ENCODE assay signal across 9 cellular contexts in genomic region chr2:216500572-216500971, GRCh38. TPM values are rescaled to one million over a fixed set of nuclear protein-coding genes. Genes with fewer than 3 reads are reported as not detected.
DNase-seq lines count a peak whose midpoint lies in the region; ATAC-seq and TF ChIP-seq lines count a peak whose summit lies in the region.
"Had no signal": no experiment of that assay in that cellular context is flagged by ENCODE, and none has a peak within 500 bp of the region (broad histone marks: within the 10 kb centered on the region; RNA-seq: fewer than 3 reads in every experiment).

No MANE protein-coding gene starts in this region.

- POLR2A ChIA-PET in CD8-positive, alpha-beta T cell (lab: Charles Lee): no interaction called here
- POLR2A ChIA-PET in naive thymus-derived CD8-positive, alpha-beta T cell (lab: Charles Lee): no interaction called here

- peaks cover 23% of the 10 kb centered on the region for H3K36me3 ChIP-seq in CD8-positive, alpha-beta T cell (ENCODE audit: insufficient read depth, low read length)
- peaks cover 35% of the 10 kb centered on the region for H3K36me3 ChIP-seq in MM.1S (replicated peaks; ENCODE audit: insufficient read depth, low read length)

- no peak for DNase-seq in CD8-positive, alpha-beta T cell
- no peak for DNase-seq in MM.1S
- no peak for DNase-seq in chondrocyte (ENCODE audit: low spot score)
- no peak for DNase-seq in naive thymus-derived CD8-positive, alpha-beta T cell
- DNase-seq in COLO829 (ENCODE audit: low spot score): no peak
- DNase-seq in amniotic stem cell (lab: John Stamatoyannopoulos, UW): no peak
- DNase-seq: retina had no signal

- H3K27me3 Mint-ChIP-seq in CD8-positive, alpha-beta T cell (ENCODE audit: low read depth): no peaks in the 10 kb centered on the region
- no peaks in the 10 kb centered on the region for H3K27me3 Mint-ChIP-seq in chondrocyte (ENCODE audit: low read depth)
- no peaks in the 10 kb centered on the region for H3K27me3 Mint-ChIP-seq in naive thymus-derived CD8-positive, alpha-beta T cell

- intact Hi-C loops in CD8-positive, alpha-beta T cell (cut with DNase I, micrococcal nuclease): loop anchor here in 1 of 2 experiments (5.0 kb wide), 1 partner anchor 383 kb away; no protein-coding TSS in a partner anchor

- H3K4me1 ChIP-seq in CD8-positive, alpha-beta T cell (ENCODE audit: insufficient read depth, low read length): peaks cover 25% of the 10 kb centered on the region
- peaks cover 16% of the 10 kb centered on the region for H3K4me1 ChIP-seq in MM.1S (ENCODE audit: low read length)

- TF ChIP-seq CTCF in CD8-positive, alpha-beta T cell (IDR thresholded peaks at IDR 0.05): no peak
- TF ChIP-seq CTCF in MM.1S (IDR thresholded peaks at IDR 0.05; ENCODE audit: low read length) (no peak), chondrocyte (IDR thresholded peaks at IDR 0.05) (no peak)

- peak overlapping the region; percentile 94 for H3K27ac Mint-ChIP-seq in CD8-positive, alpha-beta T cell
- no peak overlapping the region for H3K27ac Mint-ChIP-seq in chondrocyte (ENCODE audit: unreplicated experiment)
- peak overlapping the region in 7 of 10 donors; percentile 16 to 97 (median 94) for H3K27ac Mint-ChIP-seq in naive thymus-derived CD8-positive, alpha-beta T cell

- H3F3A ChIP-seq in MM.1S (ENCODE audit: insufficient read depth, low read length): peaks cover 12% of the 10 kb centered on the region; the same call in 1 of the 2 replicates

- H3K9me3 ChIP-seq in CD8-positive, alpha-beta T cell (ENCODE audit: low read length): no peaks in the 10 kb centered on the region
- no peaks in the 10 kb centered on the region for H3K9me3 ChIP-seq in MM.1S (replicated peaks; ENCODE audit: insufficient read depth, low read length)

- H3K36me3 Mint-ChIP-seq in CD8-positive, alpha-beta T cell: peaks cover 69% of the 10 kb centered on the region
- H3K36me3 Mint-ChIP-seq in chondrocyte (ENCODE audit: low read depth): peaks cover 46% of the 10 kb centered on the region
- peaks cover 16 to 65% (median 19%) of the 10 kb centered on the region in 3 donors for H3K36me3 Mint-ChIP-seq in naive thymus-derived CD8-positive, alpha-beta T cell

- H3K79me2 ChIP-seq in MM.1S (ENCODE audit: low read length): peaks cover 61% of the 10 kb centered on the region

- H2AFZ ChIP-seq in MM.1S (ENCODE audit: low read length): no peak overlapping the region

- peaks cover 16% of the 10 kb centered on the region; the same call in 1 of the 2 replicates for H4K20me1 ChIP-seq in MM.1S (ENCODE audit: insufficient read depth, low read length)

- H3K27ac ChIP-seq in CD8-positive, alpha-beta T cell (ENCODE audit: low read depth, low read length): no peak overlapping the region
- H3K27ac ChIP-seq in MM.1S (ENCODE audit: low read length): no peak overlapping the region

- no peak overlapping the region for H3K4me3 ChIP-seq in CD8-positive, alpha-beta T cell (ENCODE audit: low read depth, low read length)
- peak overlapping the region; percentile 73 for H3K4me3 ChIP-seq in MM.1S (ENCODE audit: low read length)

- no peaks in the 10 kb centered on the region for H3K9me2 ChIP-seq in MM.1S (replicated peaks; ENCODE audit: insufficient read depth, low read length)

- peak overlapping the region; percentile 85 for H3K4me2 ChIP-seq in MM.1S (ENCODE audit: low read depth, low read length)

- CTCF ChIA-PET in CD8-positive, alpha-beta T cell (lab: Charles Lee): no interaction called here

- no peaks in the 10 kb centered on the region for H3K9me3 Mint-ChIP-seq in CD8-positive, alpha-beta T cell
- no peaks in the 10 kb centered on the region for H3K9me3 Mint-ChIP-seq in chondrocyte (ENCODE audit: low read depth)
- no peaks in the 10 kb centered on the region for H3K9me3 Mint-ChIP-seq in naive thymus-derived CD8-positive, alpha-beta T cell

- peak overlapping the region; percentile 91; the same call in 1 of the 2 replicates for H3K9ac ChIP-seq in MM.1S (ENCODE audit: low read length)

- peaks cover 58% of the 10 kb centered on the region for H3K4me1 Mint-ChIP-seq in CD8-positive, alpha-beta T cell (ENCODE audit: low read depth)
- peaks cover 73% of the 10 kb centered on the region for H3K4me1 Mint-ChIP-seq in chondrocyte (ENCODE audit: low read depth)
- H3K4me1 Mint-ChIP-seq in naive thymus-derived CD8-positive, alpha-beta T cell: peaks cover 17 to 65% (median 59%) of the 10 kb centered on the region in 4 donors

- ATAC-seq in CD8-positive, alpha-beta T cell: no peak
- no peak for ATAC-seq in naive thymus-derived CD8-positive, alpha-beta T cell
- ATAC-seq in GM21381 (IDR thresholded peaks at IDR 0.05; ENCODE audit: unreplicated experiment): no peak
- no peak for ATAC-seq in HG02642 (IDR thresholded peaks at IDR 0.05; ENCODE audit: poor library complexity, unreplicated experiment)

- peak overlapping the region; percentile 99 for H3K4me3 Mint-ChIP-seq in CD8-positive, alpha-beta T cell
- peak overlapping the region; percentile 86 for H3K4me3 Mint-ChIP-seq in chondrocyte (ENCODE audit: unreplicated experiment)
- peak overlapping the region; percentile 96 to 100 (median 98) for H3K4me3 Mint-ChIP-seq in naive thymus-derived CD8-positive, alpha-beta T cell

- H3K27me3 ChIP-seq in CD8-positive, alpha-beta T cell (ENCODE audit: insufficient read depth, low read length): no peaks in the 10 kb centered on the region
- H3K27me3 ChIP-seq in MM.1S (replicated peaks; ENCODE audit: insufficient read depth, low read length): no peaks in the 10 kb centered on the region

RNA-seq across cellular contexts. Expression of gene RPL37A, which starts 1.9 kb away (rescaled TPM):
- 1,000 to 10,000 TPM; 4,048 to 4,064 TPM for total RNA-seq in CD8-positive, alpha-beta T cell
- total RNA-seq in chondrocyte: 2,015 to 2,317 TPM (median 2,049 TPM) in 3 replicates
- total RNA-seq in naive thymus-derived CD8-positive, alpha-beta T cell: 1,000 to 10,000 TPM; 3,176 to 3,258 TPM
- 1,000 to 10,000 TPM; 4,502 to 5,032 (median 4,635) TPM for polyA plus RNA-seq in naive thymus-derived CD8-positive, alpha-beta T cell
